4 cellular contexts compared by ENCODE assay signal in the genomic region with DNA sequence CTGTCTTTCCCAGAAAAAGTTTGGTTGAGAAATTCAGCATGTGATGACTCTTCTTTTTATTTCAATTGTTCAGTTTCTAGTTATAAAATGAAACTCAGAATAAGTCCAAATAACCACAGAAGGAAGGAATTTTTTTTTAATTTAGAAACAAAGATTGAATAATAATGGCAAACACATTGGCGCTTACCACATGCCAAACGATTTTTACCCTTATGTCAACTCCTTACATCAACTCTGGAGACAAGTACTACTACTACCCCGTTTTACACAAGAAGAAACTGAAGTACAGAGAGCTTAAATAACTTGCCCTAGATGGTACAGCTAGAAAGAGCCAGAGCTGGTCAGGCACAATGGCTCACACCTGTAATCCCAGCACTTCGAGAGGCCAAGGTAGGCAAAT.
"Had no signal": no experiment of that assay in that cellular context is flagged by ENCODE, and none has a peak within 500 bp of the region (broad histone marks: within the 10 kb centered on the region; RNA-seq: fewer than 3 reads in every experiment).

No MANE protein-coding gene starts in this region.

- ATAC-seq: GM23338 had no signal

- H2AFZ ChIP-seq: GM23338 had no signal

- H3K4me3 ChIP-seq: GM23338 had no signal

- DNase-seq: H9, HCEC 1CT, KBM-7 had no signal

- H3K4me2 ChIP-seq: GM23338 had no signal
